27 cellular contexts compared by ENCODE assay signal in genomic region chr14:25110101-25110500, GRCh38.
DNase-seq lines count a peak whose midpoint lies in the region; ATAC-seq and TF ChIP-seq lines count a peak whose summit lies in the region.
"Had no signal": no experiment of that assay in that cellular context is flagged by ENCODE, and none has a peak within 500 bp of the region (broad histone marks: within the 10 kb centered on the region; RNA-seq: fewer than 3 reads in every experiment).

No MANE protein-coding gene starts in this region.

- peak overlapping the region; percentile 78 for H2BK5ac ChIP-seq in IMR-90 (ENCODE audit: low read depth, low read length, poor library complexity, severe bottlenecking)

- intact Hi-C loops in IMR-90 (cut with micrococcal nuclease): loop anchor here (10.0 kb wide), 1 partner anchor 265 kb away; no protein-coding TSS in a partner anchor
- intact Hi-C loops in ovary (cut with DNase I): no loop called here

- H2BK20ac ChIP-seq in IMR-90 (ENCODE audit: low read depth, low read length): peak overlapping the region; percentile 93

- H2AK5ac ChIP-seq in IMR-90 (ENCODE audit: low read depth, low read length): peak overlapping the region; percentile 78; the same call in 1 of the 2 replicates

- no peak for TF ChIP-seq EP300 in ovary (IDR thresholded peaks at IDR 0.05)

- H3K79me2 ChIP-seq in ACC112 (ENCODE audit: control insufficient read depth, insufficient read depth, low read length, unreplicated experiment): no peaks in the 10 kb centered on the region

- H3K4me3 ChIP-seq in ACC112 (ENCODE audit: low read depth, low read length) (no peak overlapping the region), IMR-90 (ENCODE audit: insufficient read depth, low read depth, low read length) (no peak overlapping the region), fibroblast of mammary gland (ENCODE audit: control insufficient read depth, low read depth, low read length) (no peak overlapping the region), rectal smooth muscle tissue (ENCODE audit: low read length) (no peak overlapping the region), brain microvascular endothelial cell (ENCODE audit: low read depth, low read length) (no peak overlapping the region), ovary (no peak overlapping the region)
- H3K4me3 ChIP-seq: adrenal gland, GM12878, Peyer's patch, skin epidermis, vagina had no signal

- H4K91ac ChIP-seq in IMR-90 (ENCODE audit: insufficient read depth, low read depth, low read length): peak overlapping the region; percentile 78

- H3K27ac ChIP-seq in ACC112 (ENCODE audit: low read depth, low read length) (peak overlapping the region; percentile 91), IMR-90 (ENCODE audit: insufficient read depth, low read length) (no peak overlapping the region), rectal smooth muscle tissue (ENCODE audit: low read depth, low read length) (peak overlapping the region; percentile 6), brain microvascular endothelial cell (no peak overlapping the region), ovary (no peak overlapping the region)
- H3K27ac ChIP-seq: adrenal gland, vagina had no signal

- H2AFZ ChIP-seq in ACC112 (ENCODE audit: low read length, unreplicated experiment) (no peak overlapping the region), IMR-90 (replicated peaks; ENCODE audit: low read length, poor library complexity) (no peak overlapping the region)

- peak overlapping the region; percentile 59; the same call in 1 of the 2 replicates for H4K5ac ChIP-seq in IMR-90 (ENCODE audit: low read depth, low read length)

- peak overlapping the region; percentile 38; the same call in 1 of the 2 replicates for H3K18ac ChIP-seq in IMR-90 (ENCODE audit: low read depth, low read length)

- no peaks in the 10 kb centered on the region for H4K20me1 ChIP-seq in IMR-90 (ENCODE audit: insufficient read depth, low read length)

- H3K4ac ChIP-seq in IMR-90 (ENCODE audit: low read depth, low read length): peak overlapping the region; percentile 65; the same call in 1 of the 2 replicates

- no peak for TF ChIP-seq RAD21 in IMR-90 (IDR thresholded peaks at IDR 0.05; ENCODE audit: low read length)

- DNase-seq in IMR-90: no peak
- DNase-seq in fibroblast of mammary gland (ENCODE audit: low read depth): peak; percentile 6
- DNase-seq in progenitor cell of endocrine pancreas (ENCODE audit: low spot score, unreplicated experiment): no peak
- no peak for DNase-seq in NCI-H526 treated with DMSO at 0.1 percent for 48 hours (lab: John Stamatoyannopoulos, UW)
- DNase-seq in brain microvascular endothelial cell: no peak
- DNase-seq in ovary: no peak
- DNase-seq: activated CD8-positive, alpha-beta memory T cell treated with anti-CD3 and anti-CD28 coated beads for 24 hours; activated T-cell treated with anti-CD3 and anti-CD28 coated beads, Interleukin-2, amount 50 U/mL, for 1 hour; adrenal gland; C1 segment of cervical spinal cord; cortex of kidney; DND-41; KG1; mesendoderm; NCI-H1436 treated with DMSO at 0.1 percent for 48 hours; NCI-H2171 treated with DMSO at 0.1 percent for 48 hours; NCI-H526; Peyer's patch; stimulated activated CD4-positive, alpha-beta T cell treated with anti-CD3 and anti-CD28 coated beads, Interleukin-1b, Interleukin-23, amount 100 ng/mL, for 48 hours; T-helper 17 cell had no signal

- in situ Hi-C loops in IMR-90 (cut with MboI; ENCODE audit: low sequenced_read_pairs) (no loop called here), brain microvascular endothelial cell (cut with HindIII; ENCODE audit: low pct_ligation_motif_present, low sequenced_read_pairs) (no loop called here)

- H3K23ac ChIP-seq in IMR-90 (ENCODE audit: low read depth, low read length): no peak overlapping the region; the same call in 1 of the 2 replicates

- ATAC-seq in IMR-90 (ENCODE audit: low read depth): no peak
- ATAC-seq: esophagus mucosa, GM12878, T-helper 17 cell had no signal

- H2AK9ac ChIP-seq in IMR-90 (replicated peaks; ENCODE audit: low read depth, low read length, poor library complexity): no peak overlapping the region

- peak overlapping the region; percentile 86 for H2BK120ac ChIP-seq in IMR-90 (ENCODE audit: low read depth, low read length)

- TF ChIP-seq POLR2A in IMR-90 (IDR thresholded peaks at IDR 0.05; ENCODE audit: low read depth, low read length): no peak
- no peak for TF ChIP-seq POLR2A in ovary (IDR thresholded peaks at IDR 0.05)

- H3K4me2 ChIP-seq in IMR-90 (ENCODE audit: low read depth, low read length): no peak overlapping the region

- H3K9me3 ChIP-seq in IMR-90 (ENCODE audit: control insufficient read depth, insufficient read depth, low read length) (no peaks in the 10 kb centered on the region), ovary (no peaks in the 10 kb centered on the region)
- H3K9me3 ChIP-seq: adrenal gland, Peyer's patch, vagina had no signal

- peaks cover 12% of the 10 kb centered on the region for H3K4me1 Mint-ChIP-seq in progenitor cell of endocrine pancreas (ENCODE audit: low read depth)
- H3K4me1 Mint-ChIP-seq: T-helper 17 cell had no signal

- no peak overlapping the region for H3K4me3 Mint-ChIP-seq in progenitor cell of endocrine pancreas (ENCODE audit: low read depth)
- H3K4me3 Mint-ChIP-seq: nephron, T-helper 17 cell had no signal

- H3K36me3 Mint-ChIP-seq in progenitor cell of endocrine pancreas (ENCODE audit: insufficient read depth): peaks cover 1% of the 10 kb centered on the region

- peak overlapping the region; percentile 64 to 74; a peak in 3 of 4 replicates for H4K8ac ChIP-seq in IMR-90 (ENCODE audit: low read depth in 2 of 2, low read length in 2 of 2)

- CTCF ChIA-PET in IMR-90 (lab: Yijun Ruan, JAX): interaction anchor here (0.6 kb wide), 1 partner anchor 399 kb away, joined by 3 read pairs; no protein-coding TSS in a partner anchor

- H3K56ac ChIP-seq in IMR-90 (ENCODE audit: extremely low read depth, insufficient read depth, low read length): peak overlapping the region; percentile 16; the same call in 1 of the 2 replicates

- no peaks in the 10 kb centered on the region for H3K36me3 ChIP-seq in ACC112 (ENCODE audit: insufficient read depth, low read length)
- H3K36me3 ChIP-seq in IMR-90 (ENCODE audit: control insufficient read depth, insufficient read depth, low read length): no peaks in the 10 kb centered on the region
- H3K36me3 ChIP-seq in rectal smooth muscle tissue (ENCODE audit: control insufficient read depth, insufficient read depth, low read length): no peaks in the 10 kb centered on the region
- H3K36me3 ChIP-seq in brain microvascular endothelial cell (replicated peaks): no peaks in the 10 kb centered on the region
- H3K36me3 ChIP-seq in ovary: no peaks in the 10 kb centered on the region
- H3K36me3 ChIP-seq: adrenal gland, Peyer's patch, vagina had no signal

- dilution Hi-C loops in IMR-90 (cut with HindIII; ENCODE audit: low sequenced_read_pairs, unreplicated experiment): no loop called here

- H3K4me1 ChIP-seq in ACC112 (ENCODE audit: control insufficient read depth, insufficient read depth, low read length, unreplicated experiment) (peaks cover 15% of the 10 kb centered on the region), IMR-90 (ENCODE audit: control insufficient read depth, insufficient read depth, low read length) (peaks cover 9% of the 10 kb centered on the region; the same call in 1 of the 2 replicates), rectal smooth muscle tissue (ENCODE audit: control insufficient read depth, insufficient read depth, low read length) (peaks cover 5% of the 10 kb centered on the region), ovary (ENCODE audit: insufficient read depth) (no peaks in the 10 kb centered on the region)
- H3K4me1 ChIP-seq: adrenal gland, Peyer's patch, vagina had no signal

- no CpG with 5 or more reads among the region's 2 CpGs for WGBS in IMR-90 (ENCODE audit: extremely low coverage in 2 of 2, insufficient read length in 1 of 2), 2 experiments
- WGBS in ovary, 3 donors: 64 to 74% (median 66%) methylated on average over 2 of the region's 2 CpGs

- BruUV-seq in IMR-90 (replicated peaks; lab: Mats Ljungman, UMichigan): no TSS peak

- H3K14ac ChIP-seq in IMR-90 (replicated peaks; ENCODE audit: low read depth, low read length): peak overlapping the region; percentile 71

- peaks cover 11% of the 10 kb centered on the region for H3K9me3 Mint-ChIP-seq in progenitor cell of endocrine pancreas (ENCODE audit: low read depth)

- no peak overlapping the region for H3K27ac Mint-ChIP-seq in progenitor cell of endocrine pancreas
- H3K27ac Mint-ChIP-seq: T-helper 17 cell had no signal

- TF ChIP-seq CTCF in IMR-90 (conservative IDR thresholded peaks at IDR 0.05; ENCODE audit: low read depth, low read length) (no peak), fibroblast of mammary gland (conservative IDR thresholded peaks at IDR 0.05; ENCODE audit: control insufficient read depth, insufficient read depth, low read depth, low read length) (no peak), progenitor cell of endocrine pancreas (IDR thresholded peaks at IDR 0.05; ENCODE audit: unreplicated experiment) (no peak), brain microvascular endothelial cell (IDR thresholded peaks at IDR 0.05; ENCODE audit: low read depth, low read length, missing control alignments) (no peak), ovary (IDR thresholded peaks at IDR 0.05) (no peak)

- H3K27me3 ChIP-seq in ACC112 (ENCODE audit: insufficient read depth, low read length) (no peaks in the 10 kb centered on the region), IMR-90 (ENCODE audit: control insufficient read depth, insufficient read depth, low read length) (no peaks in the 10 kb centered on the region), rectal smooth muscle tissue (ENCODE audit: control insufficient read depth, insufficient read depth, low read length) (no peaks in the 10 kb centered on the region), brain microvascular endothelial cell (replicated peaks) (no peaks in the 10 kb centered on the region), ovary (no peaks in the 10 kb centered on the region)
- H3K27me3 ChIP-seq: adrenal gland, Peyer's patch, vagina had no signal

- peaks cover 3% of the 10 kb centered on the region; the same call in 1 of the 2 replicates for H3K9me1 ChIP-seq in IMR-90 (ENCODE audit: insufficient read depth, low read length)

- no peaks in the 10 kb centered on the region for H3K79me1 ChIP-seq in IMR-90 (ENCODE audit: low read depth in 1 of 2, low read length in 2 of 2)

- H3K27me3 Mint-ChIP-seq in progenitor cell of endocrine pancreas: peaks cover 14% of the 10 kb centered on the region

- no peak overlapping the region for H3K9ac ChIP-seq in IMR-90 (ENCODE audit: low read depth, low read length)
- H3K9ac ChIP-seq in rectal smooth muscle tissue (ENCODE audit: low read length): no peak overlapping the region

- H2BK15ac ChIP-seq in IMR-90 (ENCODE audit: low read depth, low read length): peak overlapping the region; percentile 89

- POLR2A ChIA-PET in IMR-90 (lab: Charles Lee; ENCODE audit: unreplicated experiment): no interaction called here

Comparison
In these comparisons a context has a peak if more than half of its experiments do, and no peak if none do; other contexts are left out.
1. H3K27ac ChIP-seq: peak in ACC112 (single experiment) and rectal smooth muscle tissue (single experiment); none in IMR-90 (single experiment), brain microvascular endothelial cell (single experiment) and ovary (0 of 2).